ENCODE assay signal across 9 cellular contexts in genomic region chr13:110782185-110782584, GRCh38.
"Had no signal": no experiment of that assay in that cellular context is flagged by ENCODE, and none has a peak within 500 bp of the region (broad histone marks: within the 10 kb centered on the region; RNA-seq: fewer than 3 reads in every experiment).

No MANE protein-coding gene starts in this region.

- H3K4me2 ChIP-seq: KMS-11 had no signal

- ATAC-seq: HepG2 had no signal

- H3K9ac ChIP-seq: KMS-11 had no signal

- DNase-seq: IMR-90, Karpas-422, Kasumi-1, KBM-7, KG1 had no signal

- FAIRE-seq: HepG2, HTR-8/SVneo had no signal

- H3K27ac ChIP-seq: HL-60, KMS-11 had no signal
